ENCODE assay signal across 8 cellular contexts in genomic region chr20:52494244-52494643, GRCh38.
DNase-seq lines count a peak whose midpoint lies in the region; ATAC-seq and TF ChIP-seq lines count a peak whose summit lies in the region.

No MANE protein-coding gene starts in this region.

- H3K9me3 Mint-ChIP-seq in CD8-positive, alpha-beta memory T cell: peaks cover 0 to 5% (median 0%) of the 10 kb centered on the region in 5 donors

- ATAC-seq in T-helper 17 cell (peak; percentile 35), HG03025 (IDR thresholded peaks at IDR 0.05; ENCODE audit: low FRiP score, unreplicated experiment) (no peak), HG03565 (IDR thresholded peaks at IDR 0.05; ENCODE audit: unreplicated experiment) (no peak)

- peak overlapping the region in 6 of 7 donors; percentile 38 to 73 (median 46) for H3K4me3 Mint-ChIP-seq in CD8-positive, alpha-beta memory T cell
- peak overlapping the region; percentile 41 for H3K4me3 Mint-ChIP-seq in T-helper 17 cell

- H3K36me3 Mint-ChIP-seq in CD8-positive, alpha-beta memory T cell: peaks cover 0 to 5% (median 0%) of the 10 kb centered on the region in 3 donors
- no peaks in the 10 kb centered on the region for H3K36me3 Mint-ChIP-seq in T-helper 17 cell (ENCODE audit: low read depth)

- H3K27me3 ChIP-seq in CD8-positive, alpha-beta memory T cell (ENCODE audit: insufficient read depth, low read length, poor library complexity, severe bottlenecking): no peaks in the 10 kb centered on the region
- H3K27me3 ChIP-seq in mammary epithelial cell (ENCODE audit: insufficient read depth, low read length): no peaks in the 10 kb centered on the region

- peak overlapping the region; percentile 23 for H3K4me3 ChIP-seq in CD8-positive, alpha-beta memory T cell (ENCODE audit: low read length)
- no peak overlapping the region for H3K4me3 ChIP-seq in mammary epithelial cell (replicated peaks in 1 of 3; ENCODE audit: insufficient read depth in 1 of 3, low read depth in 2 of 3, low read length in 3 of 3)

- H3K4me1 ChIP-seq in CD8-positive, alpha-beta memory T cell (ENCODE audit: insufficient read depth, low read length): peaks cover 15% of the 10 kb centered on the region
- H3K4me1 ChIP-seq in mammary epithelial cell (ENCODE audit: insufficient read depth, low read length): no peaks in the 10 kb centered on the region

- POLR2A ChIA-PET in CD8-positive, alpha-beta memory T cell (lab: Charles Lee): no interaction called here

- peaks cover 12 to 21% (median 18%) of the 10 kb centered on the region in 3 donors for H3K4me1 Mint-ChIP-seq in CD8-positive, alpha-beta memory T cell
- peaks cover 9% of the 10 kb centered on the region for H3K4me1 Mint-ChIP-seq in T-helper 17 cell

- no peaks in the 10 kb centered on the region for H4K20me1 ChIP-seq in mammary epithelial cell (ENCODE audit: insufficient read depth, low read length)

- BruUV-seq in mammary epithelial cell (replicated peaks; lab: Mats Ljungman, UMichigan): no TSS peak

- no peaks in the 10 kb centered on the region for H3K36me3 ChIP-seq in CD8-positive, alpha-beta memory T cell (ENCODE audit: insufficient read depth, low read length)
- H3K36me3 ChIP-seq in mammary epithelial cell (ENCODE audit: insufficient read depth, low read length): no peaks in the 10 kb centered on the region

- in situ Hi-C loops in mammary epithelial cell (cut with MboI; ENCODE audit: low sequenced_read_pairs in 2 of 2): no loop called here

- H3K9me3 ChIP-seq in CD8-positive, alpha-beta memory T cell (ENCODE audit: low read length): no peaks in the 10 kb centered on the region
- H3K9me3 ChIP-seq in T-helper 17 cell (ENCODE audit: control insufficient read depth, low read length, poor library complexity, severe bottlenecking) (no peaks in the 10 kb centered on the region), mammary epithelial cell (replicated peaks; ENCODE audit: insufficient read depth, low read length) (peaks cover 4% of the 10 kb centered on the region)

- H3K9ac ChIP-seq in mammary epithelial cell (ENCODE audit: insufficient read depth, low read length): no peak overlapping the region

- no peak for TF ChIP-seq CTCF in mammary epithelial cell (conservative IDR thresholded peaks at IDR 0.05 in 1 of 2, IDR thresholded peaks at IDR 0.05 in 1 of 2; ENCODE audit: extremely low read depth in 1 of 2, insufficient read depth in 1 of 2, low read depth in 1 of 2, low read length in 2 of 2)

- no peak overlapping the region for H2AFZ ChIP-seq in mammary epithelial cell (ENCODE audit: low read depth, low read length)

- H3K27ac ChIP-seq in CD8-positive, alpha-beta memory T cell (ENCODE audit: low read depth, low read length): no peak overlapping the region
- no peak overlapping the region for H3K27ac ChIP-seq in mammary epithelial cell (ENCODE audit: insufficient read depth, low read depth, low read length)

- no peak overlapping the region for H3K4me2 ChIP-seq in mammary epithelial cell (ENCODE audit: insufficient read depth, low read depth, low read length)

- 75% methylated on average over 10 of the region's 13 CpGs for WGBS in mammary epithelial cell (ENCODE audit: low coverage, missing lambda C conversion rate)

- H3K79me2 ChIP-seq in mammary epithelial cell (ENCODE audit: insufficient read depth, low read length): no peaks in the 10 kb centered on the region

- H3K27me3 Mint-ChIP-seq in CD8-positive, alpha-beta memory T cell: peaks cover 24 to 40% of the 10 kb centered on the region in 2 donors
- H3K27me3 Mint-ChIP-seq in T-helper 17 cell: peaks cover 13% of the 10 kb centered on the region

- DNase-seq in CD8-positive, alpha-beta memory T cell: peak in 2 of 5 donors; percentile 11 to 44
- DNase-seq in T-helper 17 cell: no peak
- peak; percentile 1 for DNase-seq in mammary epithelial cell
- DNase-seq in stimulated activated CD4-positive, alpha-beta T cell treated with anti-CD3 and anti-CD28 coated beads, Interleukin-12 subunit alpha, Interleukin-12 subunit beta, amount 100 ng/mL, for 24 hours (ENCODE audit: low read depth in 2 of 2): peak; percentile 28 to 43
- no peak for DNase-seq in NCI-H446 (lab: John Stamatoyannopoulos, UW)
- no peak for DNase-seq in NCI-H2029 (lab: John Stamatoyannopoulos, UW)

- intact Hi-C loops in mammary epithelial cell (cut with micrococcal nuclease): no loop called here

- dilution Hi-C loops in mammary epithelial cell (cut with HindIII; ENCODE audit: low sequenced_read_pairs): no loop called here

- peak overlapping the region in 1 of 8 donors; percentile 2 for H3K27ac Mint-ChIP-seq in CD8-positive, alpha-beta memory T cell
- peak overlapping the region; percentile 43 for H3K27ac Mint-ChIP-seq in T-helper 17 cell

- CTCF ChIA-PET in CD8-positive, alpha-beta memory T cell (lab: Charles Lee): no interaction called here
- CTCF ChIA-PET in mammary epithelial cell (lab: Charles Lee; ENCODE audit: low non-redundant PET): no interaction called here

Comparison
In these comparisons a context has a peak if more than half of its experiments do, and no peak if none do; other contexts are left out.
1. DNase-seq: peak in mammary epithelial cell (single experiment) and stimulated activated CD4-positive, alpha-beta T cell treated with anti-CD3 and anti-CD28 coated beads, Interleukin-12 subunit alpha, Interleukin-12 subunit beta, amount 100 ng/mL, for 24 hours (2 of 2); none in T-helper 17 cell (0 of 3), NCI-H446 (0 of 2) and NCI-H2029 (single experiment).